ENCODE assay signal across 8 cellular contexts in genomic region chr22:24270556-24271405, GRCh38. TPM values are rescaled to one million over a fixed set of nuclear protein-coding genes. Genes with fewer than 3 reads are reported as not detected.
A peak's percentile ranks its signal among the peaks of the same experiment; 100 is the strongest.
DNase-seq lines count a peak whose midpoint lies in the region; ATAC-seq and TF ChIP-seq lines count a peak whose summit lies in the region.

SPECC1L (plus strand) TSS chr22:24270831; CDS start chr22:24302232, 31,401 bp downstream.

- H3K36me3 ChIP-seq in mammary epithelial cell (ENCODE audit: insufficient read depth, low read length): peaks cover 1% of the 10 kb centered on the region

- TF ChIP-seq CTCF in AG04450 (IDR thresholded peaks at IDR 0.05; ENCODE audit: low read depth, low read length): no peak
- TF ChIP-seq CTCF in WI38 (IDR thresholded peaks at IDR 0.05; ENCODE audit: low read depth, low read length): no peak
- peak in 1 of 2 donors; percentile 25 for TF ChIP-seq CTCF in mammary epithelial cell (conservative IDR thresholded peaks at IDR 0.05 in 1 of 2, IDR thresholded peaks at IDR 0.05 in 1 of 2; ENCODE audit: extremely low read depth in 1 of 2, insufficient read depth in 1 of 2, low read depth in 1 of 2, low read length in 2 of 2)

- peaks cover 22 to 41% of the 10 kb centered on the region in 2 donors for H3K4me1 Mint-ChIP-seq in immature natural killer cell

- peak within 1 kb of the TSS; percentile 80 for H3K27ac ChIP-seq in AG04450 (ENCODE audit: low read depth, low read length)
- H3K27ac ChIP-seq in mammary epithelial cell (ENCODE audit: insufficient read depth, low read depth, low read length): peak within 1 kb of the TSS; percentile 83

- intact Hi-C loops in mammary epithelial cell (cut with micrococcal nuclease): loop anchor here (10.0 kb wide), 1 partner anchor 66 kb away; no protein-coding TSS in a partner anchor

- dilution Hi-C loops in mammary epithelial cell (cut with HindIII; ENCODE audit: low sequenced_read_pairs): no loop called here

- H3K9me3 ChIP-seq in AG04450 (ENCODE audit: control insufficient read depth, insufficient read depth, low read length): no peaks in the 10 kb centered on the region; the same call in 1 of the 2 replicates
- H3K9me3 ChIP-seq in mammary epithelial cell (replicated peaks; ENCODE audit: insufficient read depth, low read length): no peaks in the 10 kb centered on the region

- WGBS in mammary epithelial cell (ENCODE audit: low coverage, missing lambda C conversion rate): 5% methylated on average over 21 of the region's 90 CpGs

- peak within 1 kb of the TSS; percentile 95 for H3K4me2 ChIP-seq in mammary epithelial cell (ENCODE audit: insufficient read depth, low read depth, low read length)

- no TSS peak for BruUV-seq in mammary epithelial cell (replicated peaks; lab: Mats Ljungman, UMichigan)

- H3K4me3 Mint-ChIP-seq in immature natural killer cell: peak within 1 kb of the TSS; percentile 87 to 91 (median 90)

- peak within 1 kb of the TSS; percentile 73 to 91 (median 88) for H3K27ac Mint-ChIP-seq in immature natural killer cell

- CTCF ChIA-PET in AG04450 (lab: Charles Lee): interaction anchor here (0.6 to 1.3 kb wide), 2 partner anchors 64 to 71 kb away, joined by 3 to 4 read pairs; no protein-coding TSS in a partner anchor
- CTCF ChIA-PET in mammary epithelial cell (lab: Charles Lee; ENCODE audit: low non-redundant PET): no interaction called here

- ATAC-seq in GM18907 (IDR thresholded peaks at IDR 0.05; ENCODE audit: unreplicated experiment): peak; percentile 86
- peak; percentile 76 for ATAC-seq in HG03139 (IDR thresholded peaks at IDR 0.05; ENCODE audit: unreplicated experiment)

- H3K79me2 ChIP-seq in mammary epithelial cell (ENCODE audit: insufficient read depth, low read length): peaks cover 49% of the 10 kb centered on the region

- H3K9me3 Mint-ChIP-seq in immature natural killer cell: no peaks in the 10 kb centered on the region

- peaks cover 8% of the 10 kb centered on the region for H3K4me1 ChIP-seq in mammary epithelial cell (ENCODE audit: insufficient read depth, low read length)

- H3K36me3 Mint-ChIP-seq in immature natural killer cell: no peaks in the 10 kb centered on the region

- H3K9ac ChIP-seq in mammary epithelial cell (ENCODE audit: insufficient read depth, low read length): peak within 1 kb of the TSS; percentile 92

- DNase-seq in AG04450 (ENCODE audit: low read depth, low spot score): peak; percentile 85
- DNase-seq in NCI-H2227 treated with DMSO at 0.1 percent for 48 hours (lab: John Stamatoyannopoulos, UW): peak; percentile 86
- DNase-seq in mammary epithelial cell: peak; percentile 92
- DNase-seq in immature natural killer cell: peak; percentile 92 to 93 (median 92)
- peak; percentile 83 for DNase-seq in smooth muscle cell of the brain vasculature (ENCODE audit: low read depth, low spot score)

- H4K20me1 ChIP-seq in mammary epithelial cell (ENCODE audit: insufficient read depth, low read length): no peaks in the 10 kb centered on the region

- H2AFZ ChIP-seq in mammary epithelial cell (ENCODE audit: low read depth, low read length): peak within 1 kb of the TSS; percentile 97

- in situ Hi-C loops in mammary epithelial cell (cut with MboI; ENCODE audit: low sequenced_read_pairs in 2 of 2): no loop called here

- peak within 1 kb of the TSS; percentile 98 for H3K4me3 ChIP-seq in AG04450 (ENCODE audit: low read depth, low read length)
- peak within 1 kb of the TSS; percentile 93 for H3K4me3 ChIP-seq in WI38 (ENCODE audit: low read depth, low read length)
- H3K4me3 ChIP-seq in mammary epithelial cell (replicated peaks in 1 of 3; ENCODE audit: insufficient read depth in 1 of 3, low read depth in 2 of 3, low read length in 3 of 3): peak within 1 kb of the TSS; percentile 93 to 99 (median 98)

- H3K27me3 ChIP-seq in AG04450 (ENCODE audit: control insufficient read depth, insufficient read depth, low read length) (no peaks in the 10 kb centered on the region), mammary epithelial cell (ENCODE audit: insufficient read depth, low read length) (no peaks in the 10 kb centered on the region)

- peaks cover 3 to 5% (median 4%) of the 10 kb centered on the region in 3 donors for H3K27me3 Mint-ChIP-seq in immature natural killer cell (ENCODE audit: low read depth in 3 of 3)

- POLR2A ChIA-PET in AG04450 (lab: Yijun Ruan, JAX): interaction anchor here (0.6 to 0.7 kb wide), 3 partner anchors 14 to 96 kb away, joined by 3 to 4 read pairs (median 3); no protein-coding TSS in a partner anchor

RNA-seq across cellular contexts. Expression of gene SPECC1L, which starts in this region (rescaled TPM):
- 30.5 and 36.4 TPM in 2 replicates for polyA plus RNA-seq in AG04450 (2011; rRNA removed)
- 49.1 and 52.7 TPM in 2 replicates for polyA minus RNA-seq in AG04450 (2011; rRNA and poly(A)+ RNA removed)
- 10 to 100 TPM; 35.7 to 72.1 TPM for total RNA-seq in mammary epithelial cell
- 17.6 TPM for polyA plus RNA-seq in mammary epithelial cell
- 51.9 TPM for polyA minus RNA-seq in mammary epithelial cell
- polyA plus RNA-seq in immature natural killer cell: 10 to 100 TPM in 1 of 3 donors, 1 to 10 TPM in 2; 3.0 to 17.6 (median 5.3) TPM

Comparison
In these comparisons a context has a peak if more than half of its experiments do, and no peak if none do; other contexts are left out.
1. Peak in every context shown above with its lines: DNase-seq, ATAC-seq, H3K4me3 ChIP-seq and H3K27ac ChIP-seq.